ENCODE assay signal across 28 cellular contexts in genomic region chr2:142769761-142770160, GRCh38.
"Had no signal": no experiment of that assay in that cellular context is flagged by ENCODE, and none has a peak within 500 bp of the region (broad histone marks: within the 10 kb centered on the region; RNA-seq: fewer than 3 reads in every experiment).

No MANE protein-coding gene starts in this region.

- H3K4me3 Mint-ChIP-seq: activated CD4-positive, alpha-beta memory T cell treated with anti-CD3 and anti-CD28 coated beads, Interleukin-2, amount 10 ng/mL, durations not matched to agents 7 days and 5 days; activated CD4-positive, alpha-beta T cell treated with anti-CD3 and anti-CD28 coated beads, Interleukin-2, amount 10 ng/mL, durations not matched to agents 7 days and 5 days; activated T-cell treated with anti-CD3 and anti-CD28 coated beads, Interleukin-2, amount 50 U/mL, for 4 hours; activated T-helper 17 cell treated with anti-CD3 and anti-CD28 coated beads, Interleukin-2, amount 50 U/mL, for 72 hours; endodermal cell; natural killer cell; neural progenitor cell; WTC11 had no signal

- H3K79me2 ChIP-seq: hepatocyte, parathyroid adenoma had no signal

- H3K36me3 ChIP-seq: gastrocnemius medialis, lower lobe of right lung, neural progenitor cell, tibial nerve had no signal

- H3K36me3 Mint-ChIP-seq: natural killer cell, neural progenitor cell had no signal

- H3K9me3 ChIP-seq: gastrocnemius medialis, psoas muscle had no signal

- H3K4me2 ChIP-seq: hepatocyte, neural progenitor cell had no signal

- H3K27me3 Mint-ChIP-seq: activated CD4-positive, alpha-beta memory T cell treated with anti-CD3 and anti-CD28 coated beads, Interleukin-2, amount 10 ng/mL, durations not matched to agents 7 days and 5 days; activated CD4-positive, alpha-beta T cell treated with anti-CD3 and anti-CD28 coated beads, Interleukin-2, amount 10 ng/mL, durations not matched to agents 7 days and 5 days; activated T-helper 17 cell treated with anti-CD3 and anti-CD28 coated beads, Interleukin-2, amount 50 U/mL, for 72 hours had no signal

- DNase-seq: activated CD4-positive, alpha-beta memory T cell treated with anti-CD3 and anti-CD28 coated beads, Interleukin-2, amount 10 ng/mL, durations not matched to agents 7 days and 5 days; activated CD4-positive, alpha-beta T cell treated with anti-CD3 and anti-CD28 coated beads for 1 hour; activated CD4-positive, alpha-beta T cell treated with anti-CD3 and anti-CD28 coated beads, Interleukin-2, amount 10 ng/mL, durations not matched to agents 7 days and 5 days; activated gamma-delta T cell treated with Interleukin-2 at 50 U/mL for 16 hours; activated naive CD4-positive, alpha-beta T cell treated with anti-CD3 and anti-CD28 coated beads, Interleukin-2, amount 50 U/mL, for 16 hours; activated T-cell treated with anti-CD3 and anti-CD28 coated beads, Interleukin-2, amount 50 U/mL, for 4 hours; body of pancreas; endodermal cell; gastrocnemius medialis; glutamatergic neuron; kidney; lower lobe of right lung; mesendoderm; natural killer cell; occipital lobe; psoas muscle; stimulated activated CD4-positive, alpha-beta T cell treated with anti-CD3 and anti-CD28 coated beads, Interleukin-15, amount 100 ng/mL, for 24 hours; stimulated activated CD4-positive, alpha-beta T cell treated with anti-CD3 and anti-CD28 coated beads, Interleukin-2, amount 100 ng/mL, for 24 hours; stimulated activated naive CD4-positive, alpha-beta T cell had no signal

- H3K9me3 Mint-ChIP-seq: activated CD4-positive, alpha-beta T cell treated with anti-CD3 and anti-CD28 coated beads, Interleukin-2, amount 10 ng/mL, durations not matched to agents 7 days and 5 days had no signal

- H3K4me1 Mint-ChIP-seq: activated CD4-positive, alpha-beta memory T cell treated with anti-CD3 and anti-CD28 coated beads, Interleukin-2, amount 10 ng/mL, durations not matched to agents 7 days and 5 days; activated CD4-positive, alpha-beta T cell treated with anti-CD3 and anti-CD28 coated beads, Interleukin-2, amount 10 ng/mL, durations not matched to agents 7 days and 5 days; activated T-helper 17 cell treated with anti-CD3 and anti-CD28 coated beads, Interleukin-2, amount 50 U/mL, for 72 hours; endodermal cell; natural killer cell; neural progenitor cell; WTC11 had no signal

- FAIRE-seq: kidney, TTC549 had no signal

- H3K4me1 ChIP-seq: body of pancreas, gastrocnemius medialis, lower lobe of right lung, neural progenitor cell, parathyroid adenoma, psoas muscle, tibial nerve had no signal

- H3K9ac ChIP-seq: neural progenitor cell, parathyroid adenoma had no signal

- H2AFZ ChIP-seq: hepatocyte, neural progenitor cell, parathyroid adenoma had no signal

- H3K27me3 ChIP-seq: body of pancreas, gastrocnemius medialis, hepatocyte, neural progenitor cell, tibial nerve had no signal

- H3K27ac Mint-ChIP-seq: activated CD4-positive, alpha-beta memory T cell treated with anti-CD3 and anti-CD28 coated beads, Interleukin-2, amount 10 ng/mL, durations not matched to agents 7 days and 5 days; activated CD4-positive, alpha-beta T cell treated with anti-CD3 and anti-CD28 coated beads, Interleukin-2, amount 10 ng/mL, durations not matched to agents 7 days and 5 days; activated T-helper 17 cell treated with anti-CD3 and anti-CD28 coated beads, Interleukin-2, amount 50 U/mL, for 72 hours; endodermal cell; natural killer cell; neural progenitor cell; WTC11 had no signal

- ATAC-seq: activated T-cell treated with anti-CD3 and anti-CD28 coated beads, Interleukin-2, amount 50 U/mL, for 4 hours; activated T-helper 17 cell treated with anti-CD3 and anti-CD28 coated beads, Interleukin-2, amount 50 U/mL, for 72 hours; body of pancreas; gastrocnemius medialis; left lobe of liver; lower lobe of right lung; natural killer cell; psoas muscle; WTC11 had no signal

- H3K27ac ChIP-seq: body of pancreas, gastrocnemius medialis, hepatocyte, lower lobe of right lung, neural progenitor cell, parathyroid adenoma, psoas muscle, SK-N-MC, tibial nerve had no signal

- H3K4me3 ChIP-seq: body of pancreas, gastrocnemius medialis, hepatocyte, lower lobe of right lung, neural progenitor cell, psoas muscle, SK-N-MC, tibial nerve had no signal
